Comparison of ENCODE assay signal across 1 cellular context in genomic region chr3:58518304-58518789, GRCh38.
TF ChIP-seq lines count a peak whose summit lies in the region.

No MANE protein-coding gene starts in this region.

TF ChIP-seq in liver, 16 proteins besides CTCF, POLR2A, EP300 and RAD21 (continued from another document):
- no peak for TF ChIP-seq ATF3 (IDR thresholded peaks at IDR 0.05)
